8 cellular contexts compared by ENCODE assay signal in genomic region chr19:12945479-12946091, GRCh38. TPM values are rescaled to one million over a fixed set of nuclear protein-coding genes. Genes with fewer than 3 reads are reported as not detected.
DNase-seq lines count a peak whose midpoint lies in the region; ATAC-seq and TF ChIP-seq lines count a peak whose summit lies in the region.

Gene RAD23A (plus strand): TSS chr19:12945862. CDS start chr19:12945949, 87 bp downstream.

- peaks cover 27% of the 10 kb centered on the region for H3K36me3 ChIP-seq in ES-I3 (ENCODE audit: insufficient read depth, low read length)
- peaks cover 90% of the 10 kb centered on the region for H3K36me3 ChIP-seq in MG63

- H3T11ph ChIP-seq in H9 (ENCODE audit: low read length), result no peak within 1 kb of the TSS

- TF ChIP-seq CTCF in H9 (conservative IDR thresholded peaks at IDR 0.05) (no peak), fibroblast of pulmonary artery (IDR thresholded peaks at IDR 0.05; ENCODE audit: low read length, missing control alignments) (no peak), nephron (IDR thresholded peaks at IDR 0.05; ENCODE audit: unreplicated experiment in 3 of 3) (no peak)

- H2BK20ac ChIP-seq in H9 (ENCODE audit: low read depth, low read length, poor library complexity, severe bottlenecking), result no peak within 1 kb of the TSS

- H3K23me2 ChIP-seq in H9 (ENCODE audit: insufficient read length, low read depth, low read length, poor library complexity, severe bottlenecking), result no peaks in the 10 kb centered on the region

- H3K27ac Mint-ChIP-seq in H9 (peak within 1 kb of the TSS; percentile 99), nephron (peak within 1 kb of the TSS; percentile 82 to 97 (median 94))

- no peak within 1 kb of the TSS for H4K91ac ChIP-seq in H9 (ENCODE audit: insufficient read length, low read depth, low read length)

- H2BK5ac ChIP-seq in H9 (ENCODE audit: insufficient read length, low read length), result no peak within 1 kb of the TSS

- H3K18ac ChIP-seq in H9 (ENCODE audit: insufficient read length, low read depth, low read length), result peak within 1 kb of the TSS; percentile 82

- H2BK15ac ChIP-seq in H9 (ENCODE audit: low read depth, low read length), result no peak within 1 kb of the TSS

- peak within 1 kb of the TSS; percentile 94 for H3K14ac ChIP-seq in H9 (ENCODE audit: insufficient read depth, low read length)

- peak; percentile 79 for ATAC-seq in stimulated activated naive CD8-positive, alpha-beta T cell treated with anti-CD3 and anti-CD28 coated beads, Interleukin-15, Interleukin-2, amounts not matched to agents 100 U/mL and 50 U/mL, for 24 hours

- H3K4me1 ChIP-seq in ES-I3 (ENCODE audit: insufficient read depth, low read length) (no peaks in the 10 kb centered on the region), H9 (ENCODE audit: insufficient read depth, low read length) (no peaks in the 10 kb centered on the region)

- 0 out of 5 replicates have a peak, but pooled peaks cover 0 to 3% of the 10 kb centered on the region in 2 experiments for H3K9me3 Mint-ChIP-seq in H9
- H3K9me3 Mint-ChIP-seq in nephron, result no peaks in the 10 kb centered on the region

- no peak within 1 kb of the TSS for H2AFZ ChIP-seq in H9 (ENCODE audit: low read length)

- H3K9ac ChIP-seq in ES-I3 (ENCODE audit: low read depth, low read length) (peak within 1 kb of the TSS; percentile 74), H9 (ENCODE audit: extremely low read depth, insufficient read length, low read length) (peak within 1 kb of the TSS; percentile 97)

- no peak within 1 kb of the TSS for H2BK12ac ChIP-seq in H9 (ENCODE audit: insufficient read length, low read depth, low read length)

- H3K4me1 Mint-ChIP-seq in H9 (peaks cover 12 to 25% of the 10 kb centered on the region in 2 experiments), nephron (peaks cover 17% of the 10 kb centered on the region)

- H3K23ac ChIP-seq in H9 (ENCODE audit: insufficient read length, low read depth, low read length), result no peak within 1 kb of the TSS

- H3K4me3 ChIP-seq in MG63 (peak within 1 kb of the TSS; percentile 91), fibroblast of pulmonary artery (replicated peaks; ENCODE audit: low read depth, low read length) (peak within 1 kb of the TSS; percentile 72)

- no peak within 1 kb of the TSS for H2BK120ac ChIP-seq in H9 (ENCODE audit: low read depth, low read length, poor library complexity, severe bottlenecking)

- no CpG with 5 or more reads among the region's 62 CpGs for whole genome bisulfite sequencing in H9 (ENCODE audit: extremely low coverage, insufficient read length, low lambda C conversion rate)

- H3K27ac ChIP-seq in H9 (ENCODE audit: insufficient read length, low read depth, low read length), result peak within 1 kb of the TSS; percentile 42

- H3K79me2 ChIP-seq in H9 (ENCODE audit: insufficient read depth, low read length), result no peaks in the 10 kb centered on the region; the same call in 1 of the 2 replicates

- H3K36me3 Mint-ChIP-seq in H9 (ENCODE audit: insufficient read depth in 1 of 3, low read depth in 3 of 3) (peaks cover 57 to 83% (median 75%) of the 10 kb centered on the region in 3 experiments), nephron (ENCODE audit: low read depth) (peaks cover 66% of the 10 kb centered on the region)

- H3K9me3 ChIP-seq in ES-I3 (ENCODE audit: control insufficient read depth, insufficient read depth, low read length) (no peaks in the 10 kb centered on the region), H9 (ENCODE audit: control insufficient read depth, low read depth, low read length) (no peaks in the 10 kb centered on the region), MG63 (no peaks in the 10 kb centered on the region)

- H4K20me1 ChIP-seq in H9 (ENCODE audit: control insufficient read depth, insufficient read depth, insufficient read length), result no peaks in the 10 kb centered on the region

- no peaks in the 10 kb centered on the region for H3K79me1 ChIP-seq in H9 (ENCODE audit: insufficient read depth, low read depth, low read length, poor library complexity, severe bottlenecking)

- H3K27me3 Mint-ChIP-seq in H9 (ENCODE audit: low read depth) (no peaks in the 10 kb centered on the region), nephron (ENCODE audit: low read depth) (peaks cover 4% of the 10 kb centered on the region)

- DNase-seq in H9, result peak; percentile 97
- peak; percentile 100 for DNase-seq in MG63
- peak; percentile 84 for DNase-seq in SHP77 treated with DMSO at 0.1 percent for 48 hours (lab: John Stamatoyannopoulos, UW)
- peak; percentile 96 for DNase-seq in activated effector memory CD4-positive, alpha-beta T cell treated with Interleukin-2 at 50 U/mL for 16 hours
- peak; percentile 99 for DNase-seq in fibroblast of pulmonary artery (ENCODE audit: low read depth)
- DNase-seq in stimulated activated naive CD8-positive, alpha-beta T cell treated with anti-CD3 and anti-CD28 coated beads, Interleukin-15, Interleukin-2, amounts not matched to agents 100 U/mL and 50 U/mL, for 24 hours, result peak; percentile 100

- H3K27me3 ChIP-seq in H9 (ENCODE audit: insufficient read depth, low read length) (no peaks in the 10 kb centered on the region), MG63 (no peaks in the 10 kb centered on the region)

- no peak within 1 kb of the TSS for H3K56ac ChIP-seq in H9 (ENCODE audit: insufficient read length, low read depth, low read length)

- H4K5ac ChIP-seq in H9 (ENCODE audit: insufficient read length, low read depth, low read length), result no peak within 1 kb of the TSS

- H3K4me2 ChIP-seq in H9 (ENCODE audit: insufficient read depth, insufficient read length, low read length), result peak within 1 kb of the TSS; percentile 96

- H3K4ac ChIP-seq in H9 (ENCODE audit: low read depth, low read length), result no peak within 1 kb of the TSS

- H3K4me3 Mint-ChIP-seq in H9 (peak within 1 kb of the TSS; percentile 79 to 90), nephron (peak within 1 kb of the TSS; percentile 93 to 95 (median 95))

- no peak within 1 kb of the TSS for H4K8ac ChIP-seq in H9 (replicated peaks; ENCODE audit: insufficient read length, low read depth, low read length)

- no peak within 1 kb of the TSS for H2AK5ac ChIP-seq in H9 (ENCODE audit: insufficient read length, low read length)

RNA-seq across cellular contexts. Expression of gene RAD23A, which starts in this region (rescaled TPM):
- total RNA-seq in H9 (2021), result 62.2 and 67.0 TPM in 2 replicates
- 211 and 354 TPM in 2 replicates for total RNA-seq in MG63 (2014; rRNA removed; shearing (Covaris generic); ENCODE audit: low replicate concordance)

Comparison
In these comparisons a context has a peak if more than half of its experiments do, and no peak if none do; other contexts are left out.
1. Peak in every context shown above with its lines: DNase-seq, ATAC-seq, H3K4me3 ChIP-seq and H3K27ac ChIP-seq.